In the genomic region with DNA sequence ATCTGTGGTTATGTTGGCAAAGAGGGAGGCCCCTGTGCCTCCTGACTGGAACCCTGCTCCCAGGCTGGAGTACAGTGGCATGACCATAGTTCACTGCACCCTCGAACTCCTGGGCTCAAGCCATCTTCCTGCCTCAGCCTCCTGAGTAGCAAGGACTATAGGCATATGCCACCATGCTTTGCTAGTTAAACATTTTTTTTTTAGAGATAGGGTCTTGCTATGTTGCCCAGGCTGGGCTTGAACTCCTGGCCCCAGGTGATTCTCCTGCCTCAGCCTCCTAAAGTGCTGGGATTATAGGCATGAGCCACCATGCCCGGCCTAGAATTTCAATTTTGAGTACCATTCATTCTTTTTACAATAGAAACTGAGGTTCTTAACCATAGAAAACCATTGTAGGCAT, we compare ENCODE assay signal across 16 cellular contexts. TPM values are rescaled to one million over a fixed set of nuclear protein-coding genes. Genes with fewer than 3 reads are reported as not detected.
DNase-seq lines count a peak whose midpoint lies in the region; ATAC-seq and TF ChIP-seq lines count a peak whose summit lies in the region.
"Had no signal": no experiment of that assay in that cellular context is flagged by ENCODE, and none has a peak within 500 bp of the region (broad histone marks: within the 10 kb centered on the region; RNA-seq: fewer than 3 reads in every experiment).

No MANE protein-coding gene starts in this region.

- H3K4me1 ChIP-seq in liver (ENCODE audit: control insufficient read depth in 4 of 4, insufficient read depth in 4 of 4, low read length in 3 of 4) (peaks cover 0 to 19% (median 11%) of the 10 kb centered on the region in 4 donors), thyroid gland (peaks cover 24 to 36% of the 10 kb centered on the region in 2 donors)

- H3K36me3 ChIP-seq in liver (ENCODE audit: control insufficient read depth in 4 of 4, insufficient read depth in 3 of 4, low read depth in 1 of 4, low read length in 3 of 4): no peaks in the 10 kb centered on the region
- H3K36me3 ChIP-seq in thyroid gland: no peaks in the 10 kb centered on the region

- H3K4me3 Mint-ChIP-seq in activated naive CD8-positive, alpha-beta T cell treated with anti-CD3 and anti-CD28 coated beads for 36 hours: no peak overlapping the region
- no peak overlapping the region for H3K4me3 Mint-ChIP-seq in activated naive CD8-positive, alpha-beta T cell treated with anti-CD3 and anti-CD28 coated beads, Interleukin-2, amount 50 U/mL, for 24 hours
- no peak overlapping the region for H3K4me3 Mint-ChIP-seq in osteocyte (ENCODE audit: unreplicated experiment)
- H3K4me3 Mint-ChIP-seq: CD8-positive, alpha-beta memory T cell had no signal

- TF ChIP-seq POLR2A in thyroid gland (IDR thresholded peaks at IDR 0.05): no peak

- H3K27me3 ChIP-seq in liver (ENCODE audit: control insufficient read depth in 4 of 4, insufficient read depth in 4 of 4, low read length in 3 of 4): no peaks in the 10 kb centered on the region
- no peaks in the 10 kb centered on the region for H3K27me3 ChIP-seq in thyroid gland
- H3K27me3 ChIP-seq: BLaER1 had no signal

- no peaks in the 10 kb centered on the region for H3K9me3 Mint-ChIP-seq in activated naive CD8-positive, alpha-beta T cell treated with anti-CD3 and anti-CD28 coated beads for 36 hours
- no peaks in the 10 kb centered on the region for H3K9me3 Mint-ChIP-seq in activated naive CD8-positive, alpha-beta T cell treated with anti-CD3 and anti-CD28 coated beads, Interleukin-2, amount 50 U/mL, for 24 hours
- no peaks in the 10 kb centered on the region for H3K9me3 Mint-ChIP-seq in osteocyte (ENCODE audit: unreplicated experiment)
- H3K9me3 Mint-ChIP-seq: CD8-positive, alpha-beta memory T cell had no signal

- H3K9ac ChIP-seq in liver (ENCODE audit: low read depth in 1 of 2, low read length in 2 of 2): no peak overlapping the region
- H3K9ac ChIP-seq: BLaER1, GM23248 had no signal

- intact Hi-C loops in thyroid gland (cut with DNase I): loop anchor here (10.0 kb wide), 1 partner anchor 392 kb away; no protein-coding TSS in a partner anchor

- TF ChIP-seq CTCF in liver (IDR thresholded peaks at IDR 0.05; ENCODE audit: low read depth, low read length, missing input control) (no peak), osteocyte (IDR thresholded peaks at IDR 0.05) (no peak), thyroid gland (IDR thresholded peaks at IDR 0.05) (no peak)

- H3K9me3 ChIP-seq in liver (ENCODE audit: control insufficient read depth in 4 of 4, low read length in 3 of 4) (no peaks in the 10 kb centered on the region), thyroid gland (no peaks in the 10 kb centered on the region)

- DNase-seq in activated naive CD8-positive, alpha-beta T cell treated with anti-CD3 and anti-CD28 coated beads for 36 hours: no peak
- DNase-seq in activated naive CD8-positive, alpha-beta T cell treated with anti-CD3 and anti-CD28 coated beads, Interleukin-2, amount 50 U/mL, for 24 hours: no peak
- DNase-seq in osteocyte (ENCODE audit: extremely low spot score, unreplicated experiment) (no peak), thyroid gland (no peak), HuH-7 (ENCODE audit: low spot score) (no peak)
- DNase-seq: CD8-positive, alpha-beta memory T cell; DMS53; GF-D8; GM23248 had no signal

- H3K27ac ChIP-seq in liver (ENCODE audit: low read depth in 1 of 2, low read length in 2 of 2): no peak overlapping the region
- peak overlapping the region; percentile 85 to 97 (median 93) for H3K27ac ChIP-seq in thyroid gland
- H3K27ac ChIP-seq: 22Rv1, BLaER1, GM23248 had no signal

- no peaks in the 10 kb centered on the region for H3K36me3 Mint-ChIP-seq in activated naive CD8-positive, alpha-beta T cell treated with anti-CD3 and anti-CD28 coated beads for 36 hours
- H3K36me3 Mint-ChIP-seq in activated naive CD8-positive, alpha-beta T cell treated with anti-CD3 and anti-CD28 coated beads, Interleukin-2, amount 50 U/mL, for 24 hours (ENCODE audit: low read depth): no peaks in the 10 kb centered on the region
- H3K36me3 Mint-ChIP-seq in osteocyte (ENCODE audit: unreplicated experiment): no peaks in the 10 kb centered on the region
- H3K36me3 Mint-ChIP-seq: CD8-positive, alpha-beta memory T cell had no signal

- H3K4me3 ChIP-seq in liver (ENCODE audit: low read depth in 1 of 3, low read length in 3 of 3): no peak overlapping the region
- H3K4me3 ChIP-seq in thyroid gland (replicated peaks in 1 of 3): no peak overlapping the region
- H3K4me3 ChIP-seq: BLaER1, GM23248 had no signal

- 72% methylated on average over 2 of the region's 2 CpGs for WGBS in liver
- WGBS in thyroid gland, 2 donors: 90 to 92% methylated on average over 2 of the region's 2 CpGs

- H3K4me1 Mint-ChIP-seq in activated naive CD8-positive, alpha-beta T cell treated with anti-CD3 and anti-CD28 coated beads for 36 hours: peaks cover 11% of the 10 kb centered on the region
- peaks cover 16% of the 10 kb centered on the region for H3K4me1 Mint-ChIP-seq in activated naive CD8-positive, alpha-beta T cell treated with anti-CD3 and anti-CD28 coated beads, Interleukin-2, amount 50 U/mL, for 24 hours
- H3K4me1 Mint-ChIP-seq in osteocyte (ENCODE audit: unreplicated experiment): peaks cover 19% of the 10 kb centered on the region

- TF ChIP-seq RAD21 in liver (IDR thresholded peaks at IDR 0.05): no peak

- H3K27ac Mint-ChIP-seq in activated naive CD8-positive, alpha-beta T cell treated with anti-CD3 and anti-CD28 coated beads for 36 hours: peak overlapping the region; percentile 3
- no peak overlapping the region for H3K27ac Mint-ChIP-seq in activated naive CD8-positive, alpha-beta T cell treated with anti-CD3 and anti-CD28 coated beads, Interleukin-2, amount 50 U/mL, for 24 hours
- peak overlapping the region; percentile 56 for H3K27ac Mint-ChIP-seq in osteocyte (ENCODE audit: unreplicated experiment)

- peaks cover 18% of the 10 kb centered on the region for H3K27me3 Mint-ChIP-seq in activated naive CD8-positive, alpha-beta T cell treated with anti-CD3 and anti-CD28 coated beads for 36 hours
- H3K27me3 Mint-ChIP-seq in activated naive CD8-positive, alpha-beta T cell treated with anti-CD3 and anti-CD28 coated beads, Interleukin-2, amount 50 U/mL, for 24 hours: peaks cover 8% of the 10 kb centered on the region
- H3K27me3 Mint-ChIP-seq in osteocyte (ENCODE audit: unreplicated experiment): peaks cover 2% of the 10 kb centered on the region

- ATAC-seq in activated naive CD8-positive, alpha-beta T cell treated with anti-CD3 and anti-CD28 coated beads, Interleukin-2, amount 50 U/mL, for 24 hours: no peak
- ATAC-seq in GM21786 (IDR thresholded peaks at IDR 0.05; ENCODE audit: unreplicated experiment): no peak
- no peak for ATAC-seq in HG02571 (IDR thresholded peaks at IDR 0.05; ENCODE audit: unreplicated experiment)
- ATAC-seq: HCT116 had no signal

TF ChIP-seq in liver, 16 proteins besides CTCF, POLR2A, EP300 and RAD21:
- TF ChIP-seq GABPA (IDR thresholded peaks at IDR 0.05 in 1 of 2, conservative IDR thresholded peaks at IDR 0.05 in 1 of 2) (no peak), HNF4A (conservative IDR thresholded peaks at IDR 0.05) (peak; percentile 9 to 12)

RNA-seq across cellular contexts. Expression of a gene that starts 21.2 kb away (rescaled TPM):
- under 1 TPM in 1 of 2 experiments, not detected in 1; 0.06 TPM for total RNA-seq in activated naive CD8-positive, alpha-beta T cell treated with anti-CD3 and anti-CD28 coated beads for 36 hours
- 10 to 100 TPM in 1 of 2 donors, 1 to 10 TPM in 1; 4.8 to 33.4 TPM for total RNA-seq in liver
- polyA plus RNA-seq in liver: 1 to 10 TPM in 1 of 2 donors, under 1 TPM in 1; 0.47 to 2.8 TPM
- total RNA-seq in osteocyte: 2.5 and 3.3 TPM in 2 replicates
- 100 to 1,000 TPM; 102 to 260 (median 149) TPM for total RNA-seq in thyroid gland
- total RNA-seq: A673 had no signal
- polyA plus RNA-seq: CD8-positive, alpha-beta memory T cell had no signal

RNA-seq across cellular contexts. Expression of a gene that starts 23.3 kb away (rescaled TPM):
- not detected for total RNA-seq in activated naive CD8-positive, alpha-beta T cell treated with anti-CD3 and anti-CD28 coated beads for 36 hours
- total RNA-seq in liver: 100 to 1,000 TPM in 1 of 2 donors, not detected in 1; 215 TPM
- under 1 TPM; 0.19 to 0.22 TPM for polyA plus RNA-seq in liver
- total RNA-seq in osteocyte: not detected in 2 replicates
- total RNA-seq in thyroid gland: 10 to 100 TPM in 1 of 4 donors, 1 to 10 TPM in 3; 5.2 to 11.0 (median 6.2) TPM
- total RNA-seq: A673; CD8-positive, alpha-beta memory T cell; GM23248 had no signal
- polyA plus RNA-seq: CD8-positive, alpha-beta memory T cell; GM23248 had no signal

RNA-seq across cellular contexts. Expression of a gene that starts 43.4 kb away (rescaled TPM):
- 100 to 1,000 TPM; 124 to 128 TPM for total RNA-seq in activated naive CD8-positive, alpha-beta T cell treated with anti-CD3 and anti-CD28 coated beads for 36 hours
- 100 to 1,000 TPM in 1 of 2 donors, 10 to 100 TPM in 1; 30.6 to 148 TPM for total RNA-seq in liver
- 10 to 100 TPM; 16.8 to 23.6 TPM for polyA plus RNA-seq in liver
- 102 and 112 TPM in 2 replicates for total RNA-seq in osteocyte
- 100 to 1,000 TPM; 124 to 195 (median 181) TPM for total RNA-seq in thyroid gland

Comparison
In these comparisons a context has a peak if more than half of its experiments do, and no peak if none do; other contexts are left out.
1. H3K27ac ChIP-seq: peak in thyroid gland (3 of 3); none in liver (0 of 2).